Comparison of ENCODE assay signal across 1 cellular context in the genomic region with DNA sequence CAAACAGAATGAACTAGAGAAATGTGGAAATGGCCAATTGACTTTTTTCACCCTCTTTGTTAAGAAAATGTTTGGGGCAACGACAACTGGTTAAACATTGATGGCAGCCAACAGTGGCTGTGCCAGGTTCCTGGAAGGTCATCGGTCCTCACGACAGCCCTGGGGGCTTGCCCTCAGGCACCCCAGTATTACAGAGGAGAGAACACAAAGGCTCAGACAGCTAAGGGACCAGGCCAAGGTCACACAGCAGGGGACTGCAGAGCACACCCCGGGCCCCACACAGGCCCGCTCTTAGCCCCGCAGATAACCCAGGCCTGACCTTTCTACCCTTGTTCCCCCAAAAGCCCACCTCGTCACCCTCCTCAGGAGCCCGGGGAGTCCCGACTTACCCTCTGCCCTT.
TF ChIP-seq lines count a peak whose summit lies in the region.

No MANE protein-coding gene starts in this region.

TF ChIP-seq in HepG2, 621 proteins besides CTCF, POLR2A, EP300 and RAD21 (continued from another document):
- TF ChIP-seq, protein P1, sequence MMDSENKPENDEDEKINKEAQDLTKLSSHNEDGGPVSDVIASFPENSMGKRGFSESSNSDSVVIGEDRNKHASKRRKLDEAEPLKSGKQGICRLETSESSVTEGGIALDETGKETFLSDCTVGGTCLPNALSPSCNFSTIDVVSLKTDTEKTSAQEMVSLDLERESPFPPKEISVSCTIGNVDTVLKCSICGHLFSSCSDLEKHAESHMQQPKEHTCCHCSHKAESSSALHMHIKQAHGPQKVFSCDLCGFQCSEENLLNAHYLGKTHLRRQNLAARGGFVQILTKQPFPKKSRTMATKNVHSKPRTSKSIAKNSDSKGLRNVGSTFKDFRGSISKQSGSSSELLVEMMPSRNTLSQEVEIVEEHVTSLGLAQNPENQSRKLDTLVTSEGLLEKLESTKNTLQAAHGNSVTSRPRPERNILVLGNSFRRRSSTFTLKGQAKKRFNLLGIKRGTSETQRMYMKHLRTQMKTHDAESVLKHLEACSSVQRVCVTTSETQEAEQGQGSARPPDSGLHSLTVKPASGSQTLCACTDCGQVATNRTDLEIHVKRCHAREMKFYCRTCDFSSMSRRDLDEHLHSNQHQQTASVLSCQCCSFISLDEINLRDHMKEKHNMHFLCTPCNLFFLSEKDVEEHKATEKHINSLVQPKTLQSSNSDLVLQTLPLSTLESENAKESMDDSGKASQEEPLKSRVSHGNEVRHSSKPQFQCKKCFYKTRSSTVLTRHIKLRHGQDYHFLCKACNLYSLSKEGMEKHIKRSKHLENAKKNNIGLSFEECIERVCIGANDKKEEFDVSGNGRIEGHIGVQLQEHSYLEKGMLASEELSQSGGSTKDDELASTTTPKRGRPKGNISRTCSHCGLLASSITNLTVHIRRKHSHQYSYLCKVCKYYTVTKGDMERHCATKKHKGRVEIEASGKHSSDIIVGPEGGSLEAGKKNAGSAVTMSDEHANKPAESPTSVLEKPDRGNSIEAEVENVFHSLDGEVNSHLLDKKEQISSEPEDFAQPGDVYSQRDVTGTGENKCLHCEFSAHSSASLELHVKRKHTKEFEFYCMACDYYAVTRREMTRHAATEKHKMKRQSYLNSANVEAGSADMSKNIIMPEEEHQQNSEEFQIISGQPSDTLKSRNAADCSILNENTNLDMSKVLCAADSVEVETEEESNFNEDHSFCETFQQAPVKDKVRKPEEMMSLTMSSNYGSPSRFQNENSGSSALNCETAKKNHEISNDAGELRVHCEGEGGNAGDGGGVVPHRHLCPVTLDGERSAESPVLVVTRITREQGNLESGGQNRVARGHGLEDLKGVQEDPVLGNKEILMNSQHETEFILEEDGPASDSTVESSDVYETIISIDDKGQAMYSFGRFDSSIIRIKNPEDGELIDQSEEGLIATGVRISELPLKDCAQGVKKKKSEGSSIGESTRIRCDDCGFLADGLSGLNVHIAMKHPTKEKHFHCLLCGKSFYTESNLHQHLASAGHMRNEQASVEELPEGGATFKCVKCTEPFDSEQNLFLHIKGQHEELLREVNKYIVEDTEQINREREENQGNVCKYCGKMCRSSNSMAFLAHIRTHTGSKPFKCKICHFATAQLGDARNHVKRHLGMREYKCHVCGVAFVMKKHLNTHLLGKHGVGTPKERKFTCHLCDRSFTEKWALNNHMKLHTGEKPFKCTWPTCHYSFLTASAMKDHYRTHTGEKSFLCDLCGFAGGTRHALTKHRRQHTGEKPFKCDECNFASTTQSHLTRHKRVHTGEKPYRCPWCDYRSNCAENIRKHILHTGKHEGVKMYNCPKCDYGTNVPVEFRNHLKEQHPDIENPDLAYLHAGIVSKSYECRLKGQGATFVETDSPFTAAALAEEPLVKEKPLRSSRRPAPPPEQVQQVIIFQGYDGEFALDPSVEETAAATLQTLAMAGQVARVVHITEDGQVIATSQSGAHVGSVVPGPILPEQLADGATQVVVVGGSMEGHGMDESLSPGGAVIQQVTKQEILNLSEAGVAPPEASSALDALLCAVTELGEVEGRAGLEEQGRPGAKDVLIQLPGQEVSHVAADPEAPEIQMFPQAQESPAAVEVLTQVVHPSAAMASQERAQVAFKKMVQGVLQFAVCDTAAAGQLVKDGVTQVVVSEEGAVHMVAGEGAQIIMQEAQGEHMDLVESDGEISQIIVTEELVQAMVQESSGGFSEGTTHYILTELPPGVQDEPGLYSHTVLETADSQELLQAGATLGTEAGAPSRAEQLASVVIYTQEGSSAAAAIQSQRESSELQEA (CRISPR knock-in tag; IDR thresholded peaks at IDR 0.05; ENCODE audit: not compliant biosample characterization) = no peak
- TF ChIP-seq, protein P2, sequence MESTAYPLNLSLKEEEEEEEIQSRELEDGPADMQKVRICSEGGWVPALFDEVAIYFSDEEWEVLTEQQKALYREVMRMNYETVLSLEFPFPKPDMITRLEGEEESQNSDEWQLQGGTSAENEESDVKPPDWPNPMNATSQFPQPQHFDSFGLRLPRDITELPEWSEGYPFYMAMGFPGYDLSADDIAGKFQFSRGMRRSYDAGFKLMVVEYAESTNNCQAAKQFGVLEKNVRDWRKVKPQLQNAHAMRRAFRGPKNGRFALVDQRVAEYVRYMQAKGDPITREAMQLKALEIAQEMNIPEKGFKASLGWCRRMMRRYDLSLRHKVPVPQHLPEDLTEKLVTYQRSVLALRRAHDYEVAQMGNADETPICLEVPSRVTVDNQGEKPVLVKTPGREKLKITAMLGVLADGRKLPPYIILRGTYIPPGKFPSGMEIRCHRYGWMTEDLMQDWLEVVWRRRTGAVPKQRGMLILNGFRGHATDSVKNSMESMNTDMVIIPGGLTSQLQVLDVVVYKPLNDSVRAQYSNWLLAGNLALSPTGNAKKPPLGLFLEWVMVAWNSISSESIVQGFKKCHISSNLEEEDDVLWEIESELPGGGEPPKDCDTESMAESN (CRISPR knock-in tag; conservative IDR thresholded peaks at IDR 0.05) = no peak
- no peak for TF ChIP-seq PHF8 (CRISPR knock-in tag; IDR thresholded peaks at IDR 0.05)
- no peak for TF ChIP-seq ZFP36L2 (CRISPR knock-in tag; IDR thresholded peaks at IDR 0.05)
- TF ChIP-seq, protein P3, sequence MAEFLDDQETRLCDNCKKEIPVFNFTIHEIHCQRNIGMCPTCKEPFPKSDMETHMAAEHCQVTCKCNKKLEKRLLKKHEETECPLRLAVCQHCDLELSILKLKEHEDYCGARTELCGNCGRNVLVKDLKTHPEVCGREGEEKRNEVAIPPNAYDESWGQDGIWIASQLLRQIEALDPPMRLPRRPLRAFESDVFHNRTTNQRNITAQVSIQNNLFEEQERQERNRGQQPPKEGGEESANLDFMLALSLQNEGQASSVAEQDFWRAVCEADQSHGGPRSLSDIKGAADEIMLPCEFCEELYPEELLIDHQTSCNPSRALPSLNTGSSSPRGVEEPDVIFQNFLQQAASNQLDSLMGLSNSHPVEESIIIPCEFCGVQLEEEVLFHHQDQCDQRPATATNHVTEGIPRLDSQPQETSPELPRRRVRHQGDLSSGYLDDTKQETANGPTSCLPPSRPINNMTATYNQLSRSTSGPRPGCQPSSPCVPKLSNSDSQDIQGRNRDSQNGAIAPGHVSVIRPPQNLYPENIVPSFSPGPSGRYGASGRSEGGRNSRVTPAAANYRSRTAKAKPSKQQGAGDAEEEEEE (CRISPR knock-in tag; IDR thresholded peaks at IDR 0.05; ENCODE audit: borderline replicate concordance) = no peak
- TF ChIP-seq PHB2 (IDR thresholded peaks at IDR 0.05; ENCODE audit: partially characterized antibody) = no peak
- TF ChIP-seq ZNF326 (CRISPR knock-in tag; IDR thresholded peaks at IDR 0.05; ENCODE audit: borderline replicate concordance) = no peak
- TF ChIP-seq MBNL3 (CRISPR knock-in tag; conservative IDR thresholded peaks at IDR 0.05) = no peak
- TF ChIP-seq PHF5A (CRISPR knock-in tag; IDR thresholded peaks at IDR 0.05; ENCODE audit: low read depth, unreplicated experiment) = no peak
- TF ChIP-seq, protein P4, sequence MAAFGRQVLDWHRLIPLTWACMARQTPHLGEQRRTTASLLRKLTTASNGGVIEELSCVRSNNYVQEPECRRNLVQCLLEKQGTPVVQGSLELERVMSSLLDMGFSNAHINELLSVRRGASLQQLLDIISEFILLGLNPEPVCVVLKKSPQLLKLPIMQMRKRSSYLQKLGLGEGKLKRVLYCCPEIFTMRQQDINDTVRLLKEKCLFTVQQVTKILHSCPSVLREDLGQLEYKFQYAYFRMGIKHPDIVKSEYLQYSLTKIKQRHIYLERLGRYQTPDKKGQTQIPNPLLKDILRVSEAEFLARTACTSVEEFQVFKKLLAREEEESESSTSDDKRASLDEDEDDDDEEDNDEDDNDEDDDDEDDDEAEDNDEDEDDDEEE (CRISPR knock-in tag; IDR thresholded peaks at IDR 0.05) = no peak
- TF ChIP-seq CEBPB (IDR thresholded peaks at IDR 0.05; ENCODE audit: borderline replicate concordance, low read depth, low read length) = no peak
